Comparison of ENCODE assay signal across 8 cellular contexts in genomic region chr3:27633224-27633545, GRCh38.
A peak's percentile ranks its signal among the peaks of the same experiment; 100 is the strongest.
DNase-seq lines count a peak whose midpoint lies in the region; ATAC-seq and TF ChIP-seq lines count a peak whose summit lies in the region.

No MANE protein-coding gene starts in this region.

- H3K4me3 ChIP-seq in SJCRH30 (peak overlapping the region; percentile 67), epithelial cell of proximal tubule (ENCODE audit: low read depth, low read length) (peak overlapping the region; percentile 59)

- in situ Hi-C loops in ACHN (cut with HindIII; ENCODE audit: low pct_ligation_motif_present, low pct_unique_long_range_greater_than_20kb, low sequenced_read_pairs) = no loop called here

- intact Hi-C loops in posterior cingulate gyrus (cut with DNase I) = no loop called here

- H3K9me3 Mint-ChIP-seq in natural killer cell treated with Interleukin-12 subunit alpha and Interleukin-12 subunit beta and Interleukin-15 and Interleukin-18, amount 100 ng/mL, for 72 hours = no peaks in the 10 kb centered on the region

- ATAC-seq in GM18517 (IDR thresholded peaks at IDR 0.05; ENCODE audit: unreplicated experiment) (peak; percentile 39), HG03095 (IDR thresholded peaks at IDR 0.05; ENCODE audit: unreplicated experiment) (peak; percentile 6)
- ATAC-seq in natural killer cell treated with Interleukin-12 subunit alpha and Interleukin-12 subunit beta and Interleukin-15 and Interleukin-18, amount 100 ng/mL, for 72 hours = peak; percentile 50 to 65

- H3K4me1 Mint-ChIP-seq in natural killer cell treated with Interleukin-12 subunit alpha and Interleukin-12 subunit beta and Interleukin-15 and Interleukin-18, amount 100 ng/mL, for 72 hours (ENCODE audit: low read depth in 2 of 2) = peaks cover 21 to 42% of the 10 kb centered on the region in 2 donors

- no peaks in the 10 kb centered on the region for H3K27me3 ChIP-seq in SJCRH30

- H3K9me3 ChIP-seq in SJCRH30 (replicated peaks) = no peaks in the 10 kb centered on the region

- CTCF ChIA-PET in GM10248 (lab: Yijun Ruan, JAX) = interaction anchor here (0.7 to 1.7 kb wide), 7 partner anchors 12 to 165 kb away, joined by 3 to 5 read pairs (median 3); no protein-coding TSS in a partner anchor

- H3K27ac Mint-ChIP-seq in natural killer cell treated with Interleukin-12 subunit alpha and Interleukin-12 subunit beta and Interleukin-15 and Interleukin-18, amount 100 ng/mL, for 72 hours = peak overlapping the region; percentile 82 to 86

- TF ChIP-seq CTCF in epithelial cell of proximal tubule (conservative IDR thresholded peaks at IDR 0.05; ENCODE audit: low read depth, low read length) (no peak), GM10248 (IDR thresholded peaks at IDR 0.05; ENCODE audit: control extremely low read depth, extremely low read depth, low read depth, missing control alignments) (no peak)

- H3K27me3 Mint-ChIP-seq in natural killer cell treated with Interleukin-12 subunit alpha and Interleukin-12 subunit beta and Interleukin-15 and Interleukin-18, amount 100 ng/mL, for 72 hours = no peaks in the 10 kb centered on the region

- H3K36me3 Mint-ChIP-seq in natural killer cell treated with Interleukin-12 subunit alpha and Interleukin-12 subunit beta and Interleukin-15 and Interleukin-18, amount 100 ng/mL, for 72 hours = peaks cover 6% of the 10 kb centered on the region

- no peaks in the 10 kb centered on the region for H3K4me1 ChIP-seq in SJCRH30

- peak; percentile 55 for DNase-seq in ACHN
- DNase-seq in SJCRH30 = peak in 1 of 2 experiments; percentile 29
- DNase-seq in epithelial cell of proximal tubule (ENCODE audit: low read depth) = no peak
- DNase-seq in natural killer cell treated with Interleukin-12 subunit alpha and Interleukin-12 subunit beta and Interleukin-15 and Interleukin-18, amount 100 ng/mL, for 72 hours (ENCODE audit: low spot score) = peak; percentile 64
- DNase-seq in GM10248 (ENCODE audit: extremely low spot score) = no peak
- no peak for DNase-seq in posterior cingulate gyrus

- POLR2A ChIA-PET in GM10248 (lab: Yijun Ruan, JAX) = no interaction called here

- H3K36me3 ChIP-seq in SJCRH30 = no peaks in the 10 kb centered on the region

- peak overlapping the region; percentile 97 for H3K4me3 Mint-ChIP-seq in natural killer cell treated with Interleukin-12 subunit alpha and Interleukin-12 subunit beta and Interleukin-15 and Interleukin-18, amount 100 ng/mL, for 72 hours

- H3K27ac ChIP-seq in SJCRH30 = no peak overlapping the region; the same call in 1 of the 2 replicates

Comparison
In these comparisons a context has a peak if more than half of its experiments do, and no peak if none do; other contexts are left out.
1. DNase-seq: peak in ACHN (single experiment) and natural killer cell treated with Interleukin-12 subunit alpha and Interleukin-12 subunit beta and Interleukin-15 and Interleukin-18, amount 100 ng/mL, for 72 hours (single experiment); none in epithelial cell of proximal tubule (single experiment), GM10248 (single experiment) and posterior cingulate gyrus (0 of 10).
2. ATAC-seq: peak in every context shown above with its lines; median percentile 58 in natural killer cell treated with Interleukin-12 subunit alpha and Interleukin-12 subunit beta and Interleukin-15 and Interleukin-18, amount 100 ng/mL, for 72 hours; 39 in GM18517; 6 in HG03095.